ENCODE assay signal across 8 cellular contexts in the genomic region with DNA sequence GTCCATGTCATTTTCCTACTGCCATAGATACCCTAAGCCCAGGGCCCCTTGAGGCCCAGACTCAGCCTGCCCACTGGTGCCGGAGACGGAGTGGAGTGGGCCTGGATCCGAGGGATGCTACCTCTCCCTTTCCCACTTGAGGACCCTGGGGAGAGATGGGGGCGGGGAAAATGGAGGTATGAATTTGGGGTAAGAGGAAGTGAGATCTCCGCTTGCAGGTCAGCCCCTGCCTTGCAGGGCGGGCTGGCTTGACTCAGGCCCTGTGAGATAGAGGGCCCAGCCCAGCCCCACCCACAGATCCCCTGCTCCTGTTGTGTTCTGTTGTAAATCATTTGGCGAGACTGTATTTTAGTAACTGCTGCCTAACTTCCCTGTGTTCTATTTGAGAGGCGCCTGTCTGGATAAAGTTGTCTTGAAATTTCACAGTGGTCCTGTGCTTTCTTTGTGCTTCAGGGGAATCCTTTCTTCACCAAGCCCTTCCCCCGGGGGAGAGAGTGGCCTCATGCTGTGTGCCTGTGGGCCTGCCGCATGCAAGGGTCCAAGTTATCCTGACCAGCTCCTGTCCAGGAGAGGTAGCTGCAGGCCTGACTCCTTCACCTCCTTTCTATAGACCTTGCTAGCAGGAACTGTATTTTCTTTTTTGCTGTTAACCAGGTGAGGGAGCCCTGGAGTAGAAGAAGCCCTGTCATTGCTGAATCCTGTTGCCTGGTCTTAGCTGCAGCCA. TPM values are rescaled to one million over a fixed set of nuclear protein-coding genes. Genes with fewer than 3 reads are reported as not detected.
A peak's percentile ranks its signal among the peaks of the same experiment; 100 is the strongest.
DNase-seq lines count a peak whose midpoint lies in the region; ATAC-seq and TF ChIP-seq lines count a peak whose summit lies in the region.

No MANE protein-coding gene starts in this region.

- H3K27me3 Mint-ChIP-seq in activated naive CD8-positive, alpha-beta T cell treated with anti-CD3 and anti-CD28 coated beads, Interleukin-2, amount 50 U/mL, for 24 hours = no peaks in the 10 kb centered on the region

- no peak overlapping the region for H3K27ac Mint-ChIP-seq in activated naive CD8-positive, alpha-beta T cell treated with anti-CD3 and anti-CD28 coated beads, Interleukin-2, amount 50 U/mL, for 24 hours

- peak; percentile 51 for TF ChIP-seq CTCF in GM20000 (IDR thresholded peaks at IDR 0.05; ENCODE audit: extremely low read depth, missing control alignments)
- TF ChIP-seq CTCF in kidney epithelial cell (IDR thresholded peaks at IDR 0.05; ENCODE audit: insufficient read depth, low read length, poor library complexity, severe bottlenecking) = peak; percentile 54

- H3K27me3 ChIP-seq in kidney epithelial cell (ENCODE audit: control insufficient read depth, insufficient read depth, low read length) = no peaks in the 10 kb centered on the region

- DNase-seq in Ammon's horn (ENCODE audit: low spot score) (peak; percentile 61), GM20000 (ENCODE audit: low spot score) (peak; percentile 78), NCI-H2227 treated with DMSO at 0.1 percent for 48 hours (lab: John Stamatoyannopoulos, UW) (peak; percentile 45), kidney epithelial cell (ENCODE audit: low read depth) (peak; percentile 12), activated T-cell treated with anti-CD3 and anti-CD28 coated beads for 4 hours (no peak)
- no peak for DNase-seq in activated naive CD8-positive, alpha-beta T cell treated with anti-CD3 and anti-CD28 coated beads, Interleukin-2, amount 50 U/mL, for 24 hours

- peaks cover 11% of the 10 kb centered on the region for H3K36me3 Mint-ChIP-seq in activated naive CD8-positive, alpha-beta T cell treated with anti-CD3 and anti-CD28 coated beads, Interleukin-2, amount 50 U/mL, for 24 hours (ENCODE audit: low read depth)

- no peaks in the 10 kb centered on the region for H3K4me1 Mint-ChIP-seq in activated naive CD8-positive, alpha-beta T cell treated with anti-CD3 and anti-CD28 coated beads, Interleukin-2, amount 50 U/mL, for 24 hours

- H3K4me3 Mint-ChIP-seq in activated naive CD8-positive, alpha-beta T cell treated with anti-CD3 and anti-CD28 coated beads, Interleukin-2, amount 50 U/mL, for 24 hours = no peak overlapping the region

- peaks cover 2% of the 10 kb centered on the region for H3K36me3 ChIP-seq in kidney epithelial cell (ENCODE audit: control insufficient read depth, insufficient read depth, low read length)

- peak; percentile 38 for ATAC-seq in activated naive CD8-positive, alpha-beta T cell treated with anti-CD3 and anti-CD28 coated beads, Interleukin-2, amount 50 U/mL, for 24 hours
- no peak for ATAC-seq in HG02759 (IDR thresholded peaks at IDR 0.05; ENCODE audit: unreplicated experiment)
- ATAC-seq in activated CD4-positive, CD25-positive, alpha-beta regulatory T cell treated with anti-CD3 and anti-CD28 coated beads, Interleukin-2, amount 50 U/mL, for 24 hours = no peak

- H3K9me3 Mint-ChIP-seq in activated naive CD8-positive, alpha-beta T cell treated with anti-CD3 and anti-CD28 coated beads, Interleukin-2, amount 50 U/mL, for 24 hours = no peaks in the 10 kb centered on the region

- no peak overlapping the region for H3K4me3 ChIP-seq in kidney epithelial cell (ENCODE audit: low read depth, low read length)

RNA-seq across cellular contexts. Expression of a gene that starts 13.3 kb away (rescaled TPM):
- total RNA-seq in kidney epithelial cell = 124 and 128 TPM in 2 replicates

RNA-seq across cellular contexts. Expression of a gene that starts 24.8 kb away (rescaled TPM):
- 0.75 and 2.3 TPM in 2 replicates for total RNA-seq in kidney epithelial cell

Comparison
In these comparisons a context has a peak if more than half of its experiments do, and no peak if none do; other contexts are left out.
1. DNase-seq: peak in Ammon's horn (single experiment), GM20000 (single experiment), NCI-H2227 treated with DMSO at 0.1 percent for 48 hours (single experiment) and kidney epithelial cell (single experiment); none in activated naive CD8-positive, alpha-beta T cell treated with anti-CD3 and anti-CD28 coated beads, Interleukin-2, amount 50 U/mL, for 24 hours (single experiment) and activated T-cell treated with anti-CD3 and anti-CD28 coated beads for 4 hours (single experiment).